Comparison of ENCODE assay signal across 13 cellular contexts in genomic region chr6:55882731-55883595, GRCh38. TPM values are rescaled to one million over a fixed set of nuclear protein-coding genes. Genes with fewer than 3 reads are reported as not detected.
DNase-seq lines count a peak whose midpoint lies in the region; ATAC-seq and TF ChIP-seq lines count a peak whose summit lies in the region.
"Had no signal": no experiment of that assay in that cellular context is flagged by ENCODE, and none has a peak within 500 bp of the region (broad histone marks: within the 10 kb centered on the region; RNA-seq: fewer than 3 reads in every experiment).

No MANE protein-coding gene starts in this region.

- no peaks in the 10 kb centered on the region for H3K36me3 ChIP-seq in lower lobe of right lung
- H3K36me3 ChIP-seq in mucosa of descending colon (ENCODE audit: low read depth), result no peaks in the 10 kb centered on the region
- H3K36me3 ChIP-seq: esophagus squamous epithelium had no signal

- ATAC-seq in lower lobe of right lung, result peak; percentile 13 to 66
- no peak for ATAC-seq in GM18873 (IDR thresholded peaks at IDR 0.05; ENCODE audit: low FRiP score, unreplicated experiment)
- ATAC-seq in mucosa of descending colon, result no peak
- ATAC-seq: GM12878 had no signal

- H3K9me3 ChIP-seq in lower lobe of right lung (no peaks in the 10 kb centered on the region), mucosa of descending colon (no peaks in the 10 kb centered on the region)
- H3K9me3 ChIP-seq: esophagus squamous epithelium had no signal

- no peaks in the 10 kb centered on the region for H3K27me3 ChIP-seq in lower lobe of right lung (ENCODE audit: low read depth)
- H3K27me3 ChIP-seq: esophagus squamous epithelium had no signal

- intact Hi-C loops in lower lobe of right lung (cut with DNase I) (no loop called here), mucosa of descending colon (cut with DNase I, micrococcal nuclease) (loop anchor here in 1 of 2 donors (10.0 kb wide), 1 partner anchor 428 kb away; no protein-coding TSS in a partner anchor)

- no peak overlapping the region for H3K4me3 ChIP-seq in lower lobe of right lung
- no peak overlapping the region for H3K4me3 ChIP-seq in mucosa of descending colon
- H3K4me3 ChIP-seq: esophagus squamous epithelium, GM12878 had no signal

- DNase-seq in AG08395 (ENCODE audit: low spot score) (peak; percentile 5), M059J (ENCODE audit: low read depth) (peak; percentile 97), dermis blood vessel endothelial cell (peak; percentile 89), lower lobe of right lung (no peak), NCI-H774 (lab: John Stamatoyannopoulos, UW) (no peak), mucosa of descending colon (no peak)
- no peak for DNase-seq in activated naive CD4-positive, alpha-beta T cell treated with Interleukin-2 at 50 U/mL for 16 hours
- DNase-seq: activated CD4-positive, CD25-positive, alpha-beta regulatory T cell; esophagus squamous epithelium; nephron progenitor cell; stimulated activated CD4-positive, alpha-beta T cell treated with anti-CD3 and anti-CD28 coated beads, Interleukin-4, amount 100 ng/mL, for 4 hours had no signal

- no peak overlapping the region for H3K27ac ChIP-seq in lower lobe of right lung
- H3K27ac ChIP-seq: esophagus squamous epithelium had no signal

- TF ChIP-seq CTCF in lower lobe of right lung (IDR thresholded peaks at IDR 0.05) (no peak), mucosa of descending colon (IDR thresholded peaks at IDR 0.05) (no peak)

- peaks cover 7% of the 10 kb centered on the region for H3K4me1 ChIP-seq in lower lobe of right lung
- no peaks in the 10 kb centered on the region for H3K4me1 ChIP-seq in mucosa of descending colon (ENCODE audit: low read depth)

RNA-seq across cellular contexts. Expression of gene BMP5, which starts 7.6 kb away (rescaled TPM):
- total RNA-seq in M059J (2014; rRNA removed; shearing (Covaris generic)), result not detected in 2 replicates
- total RNA-seq in dermis blood vessel endothelial cell (not detected in 2 replicates), lower lobe of right lung (13.3 TPM), mucosa of descending colon (1 to 10 TPM; 1.6 to 3.4 (median 3.3) TPM)
- total RNA-seq: GM12878 had no signal

Comparison
In these comparisons a context has a peak if more than half of its experiments do, and no peak if none do; other contexts are left out.
1. DNase-seq: peak in AG08395 (single experiment), M059J (single experiment) and dermis blood vessel endothelial cell (single experiment); none in lower lobe of right lung (single experiment), NCI-H774 (single experiment), mucosa of descending colon (0 of 3) and activated naive CD4-positive, alpha-beta T cell treated with Interleukin-2 at 50 U/mL for 16 hours (single experiment).
2. ATAC-seq: peak in lower lobe of right lung (2 of 2); none in GM18873 (single experiment) and mucosa of descending colon (single experiment).